Comparison of ENCODE assay signal across 18 cellular contexts in genomic region chr9:91261417-91261816, GRCh38.
"Had no signal": no experiment of that assay in that cellular context is flagged by ENCODE, and none has a peak within 500 bp of the region (broad histone marks: within the 10 kb centered on the region; RNA-seq: fewer than 3 reads in every experiment).

No MANE protein-coding gene starts in this region.

- FAIRE-seq: bronchial epithelial cell, TTC549 had no signal

- H3K4me1 Mint-ChIP-seq: naive B cell had no signal

- DNase-seq: activated CD4-positive, alpha-beta T cell treated with anti-CD3 and anti-CD28 coated beads, Interleukin-2, amount 50 U/mL, for 48 hours; activated naive CD4-positive, alpha-beta T cell; activated T-cell treated with anti-CD3 and anti-CD28 coated beads, Interleukin-2, amount 50 U/mL, for 4 hours; erythroblast; gastrocnemius medialis; left cardiac atrium; naive B cell; retina; stimulated activated CD4-positive, alpha-beta T cell treated with anti-CD3 and anti-CD28 coated beads, Interleukin-15, amount 100 ng/mL, for 24 hours; stimulated activated CD4-positive, alpha-beta T cell treated with anti-CD3 and anti-CD28 coated beads, Interleukin-4, amount 100 ng/mL, for 1 hour; T-helper 2 cell; upper lobe of left lung had no signal

- H3K27me3 Mint-ChIP-seq: naive B cell; stimulated activated naive CD8-positive, alpha-beta T cell treated with anti-CD3 and anti-CD28 coated beads, Interleukin-15, Interleukin-2, amounts not matched to agents 100 ng/mL and 50 ng/mL, for 24 hours had no signal

- H3K27me3 ChIP-seq: ascending aorta, gastrocnemius medialis, suprapubic skin, upper lobe of left lung had no signal

- H3K27ac ChIP-seq: ascending aorta, gastrocnemius medialis, parathyroid adenoma, suprapubic skin, upper lobe of left lung had no signal

- ATAC-seq: activated T-cell treated with anti-CD3 and anti-CD28 coated beads, Interleukin-2, amount 50 U/mL, for 4 hours; gastrocnemius medialis had no signal

- H3K4me1 ChIP-seq: ascending aorta, parathyroid adenoma, suprapubic skin had no signal

- H3K27ac Mint-ChIP-seq: stimulated activated naive CD8-positive, alpha-beta T cell treated with anti-CD3 and anti-CD28 coated beads, Interleukin-15, Interleukin-2, amounts not matched to agents 100 ng/mL and 50 ng/mL, for 24 hours had no signal

- H3K4me3 Mint-ChIP-seq: activated T-cell treated with anti-CD3 and anti-CD28 coated beads, Interleukin-2, amount 50 U/mL, for 4 hours; naive B cell; stimulated activated naive CD8-positive, alpha-beta T cell treated with anti-CD3 and anti-CD28 coated beads, Interleukin-15, Interleukin-2, amounts not matched to agents 100 ng/mL and 50 ng/mL, for 24 hours had no signal

- H3K9me3 ChIP-seq: ascending aorta, gastrocnemius medialis, suprapubic skin, upper lobe of left lung had no signal

- H3K4me3 ChIP-seq: ascending aorta, gastrocnemius medialis, suprapubic skin, upper lobe of left lung had no signal

- H3K36me3 ChIP-seq: ascending aorta, gastrocnemius medialis, suprapubic skin, upper lobe of left lung had no signal
